Comparison of ENCODE assay signal across 28 cellular contexts in the genomic region with DNA sequence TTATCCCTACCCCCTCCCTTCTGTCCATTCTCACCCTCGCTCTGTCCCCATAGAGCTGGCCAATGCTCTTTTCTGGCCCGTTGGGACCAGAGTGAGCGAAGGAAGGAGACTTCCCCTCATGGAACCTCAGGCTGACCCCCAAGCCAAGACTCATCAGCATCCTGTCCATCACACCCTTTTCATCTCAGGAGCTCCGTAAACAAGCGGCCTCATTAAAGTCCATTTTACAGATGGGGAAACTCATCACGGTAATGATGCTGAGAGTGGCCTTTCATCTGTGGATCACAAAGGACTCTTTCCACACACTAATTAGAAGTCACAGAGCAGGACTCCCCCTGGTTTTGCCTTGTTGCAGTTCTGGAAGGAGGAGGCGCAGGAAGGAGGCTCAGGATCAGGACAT.
"Had no signal": no experiment of that assay in that cellular context is flagged by ENCODE, and none has a peak within 500 bp of the region (broad histone marks: within the 10 kb centered on the region; RNA-seq: fewer than 3 reads in every experiment).

No MANE protein-coding gene starts in this region.

- H3K4me1 ChIP-seq: ascending aorta, breast epithelium, SJSA1 had no signal

- H3K36me3 Mint-ChIP-seq: activated naive CD4-positive, alpha-beta T cell treated with anti-CD3 and anti-CD28 coated beads, Interleukin-2, amount 50 U/mL, for 24 hours; activated naive CD8-positive, alpha-beta T cell treated with anti-CD3 and anti-CD28 coated beads, Interleukin-2, amount 10 ng/mL, durations not matched to agents 7 days and 5 days had no signal

- H3K27me3 Mint-ChIP-seq: activated CD4-positive, alpha-beta T cell treated with anti-CD3 and anti-CD28 coated beads, Interleukin-2, amount 10 ng/mL, durations not matched to agents 24 days and 14 days; activated naive CD4-positive, alpha-beta T cell treated with anti-CD3 and anti-CD28 coated beads, Interleukin-2, amount 50 U/mL, for 24 hours; activated naive CD8-positive, alpha-beta T cell treated with anti-CD3 and anti-CD28 coated beads, Interleukin-2, amount 10 ng/mL, durations not matched to agents 7 days and 5 days had no signal

- H3K9me3 ChIP-seq: ascending aorta, breast epithelium, SJSA1, SK-N-SH had no signal

- H3K27ac Mint-ChIP-seq: activated CD4-positive, alpha-beta T cell treated with anti-CD3 and anti-CD28 coated beads, Interleukin-2, amount 10 ng/mL, durations not matched to agents 24 days and 14 days; activated CD8-positive, alpha-beta T cell treated with anti-CD3 and anti-CD28 coated beads for 36 hours; activated naive CD4-positive, alpha-beta T cell treated with anti-CD3 and anti-CD28 coated beads, Interleukin-2, amount 50 U/mL, for 24 hours; activated naive CD8-positive, alpha-beta T cell treated with anti-CD3 and anti-CD28 coated beads, Interleukin-2, amount 10 ng/mL, durations not matched to agents 7 days and 5 days; activated T-helper 2 cell treated with anti-CD3 and anti-CD28 coated beads, Interferon-gamma antibody, Interleukin-2, Interleukin-4, amounts not matched to agents 10 μg/mL and 5 μg/mL and 100 μg/mL, durations not matched to agents 14 hours and 24 hours and 36 hours; T-helper 1 cell treated with Interleukin-12 subunit alpha and Interleukin-12 subunit beta and Interleukin-4 antibody, amounts not matched to agents 30 μg/mL and 1 μg/mL, for 36 hours; T-helper 2 cell treated with Interferon-gamma antibody and Interleukin-4, amounts not matched to agents 5 μg/mL and 100 μg/mL, for 36 hours had no signal

- H3K36me3 ChIP-seq: ascending aorta, breast epithelium, SJSA1 had no signal

- H3K4me2 ChIP-seq: KMS-11, SK-N-SH had no signal

- H3K9me3 Mint-ChIP-seq: activated CD4-positive, alpha-beta T cell treated with anti-CD3 and anti-CD28 coated beads, Interleukin-2, amount 10 ng/mL, durations not matched to agents 24 days and 14 days; activated CD8-positive, alpha-beta T cell treated with anti-CD3 and anti-CD28 coated beads for 36 hours; activated naive CD4-positive, alpha-beta T cell treated with anti-CD3 and anti-CD28 coated beads, Interleukin-2, amount 50 U/mL, for 24 hours; activated naive CD8-positive, alpha-beta T cell treated with anti-CD3 and anti-CD28 coated beads, Interleukin-2, amount 10 ng/mL, durations not matched to agents 7 days and 5 days; activated T-helper 2 cell treated with anti-CD3 and anti-CD28 coated beads, Interferon-gamma antibody, Interleukin-2, Interleukin-4, amounts not matched to agents 10 μg/mL and 5 μg/mL and 100 μg/mL, durations not matched to agents 14 hours and 24 hours and 36 hours; T-helper 1 cell treated with Interleukin-12 subunit alpha and Interleukin-12 subunit beta and Interleukin-4 antibody, amounts not matched to agents 30 μg/mL and 1 μg/mL, for 36 hours; T-helper 2 cell treated with Interferon-gamma antibody and Interleukin-4, amounts not matched to agents 5 μg/mL and 100 μg/mL, for 36 hours had no signal

- H3K27ac ChIP-seq: ascending aorta, breast epithelium, KMS-11, SJSA1 had no signal

- DNase-seq: activated CD4-positive, alpha-beta T cell treated with anti-CD3 and anti-CD28 coated beads, Interleukin-2, amount 10 ng/mL, durations not matched to agents 24 days and 14 days; activated CD4-positive, alpha-beta T cell treated with anti-CD3 and anti-CD28 coated beads, Interleukin-2, amount 50 U/mL, for 4 hours; activated CD8-positive, alpha-beta T cell treated with anti-CD3 and anti-CD28 coated beads for 36 hours; activated gamma-delta T cell; activated naive CD4-positive, alpha-beta T cell treated with Interleukin-2 at 50 U/mL for 16 hours; activated naive CD8-positive, alpha-beta T cell treated with anti-CD3 and anti-CD28 coated beads, Interleukin-2, amount 10 ng/mL, durations not matched to agents 7 days and 5 days; activated T-cell treated with anti-CD3 and anti-CD28 coated beads, Interleukin-2, amount 50 U/mL, for 1 hour; amygdala; MM.1S; NCI-H1092 treated with DMSO at 0.1 percent for 48 hours; NCI-H146; NCI-H187; NCI-H2029 treated with DMSO at 0.1 percent for 48 hours; NCI-H2107; NCI-H2171 treated with DMSO at 0.1 percent for 48 hours; NCI-H2227 treated with DMSO at 0.1 percent for 48 hours; NCI-H446 treated with DMSO at 0.1 percent for 48 hours; NCI-H524; SHP77; SK-N-SH had no signal

- H3K4me3 ChIP-seq: ascending aorta, breast epithelium, SJSA1 had no signal

- H3K9ac ChIP-seq: KMS-11, SK-N-SH had no signal

- H3K4me3 Mint-ChIP-seq: activated CD4-positive, alpha-beta T cell treated with anti-CD3 and anti-CD28 coated beads, Interleukin-2, amount 10 ng/mL, durations not matched to agents 24 days and 14 days; activated CD8-positive, alpha-beta T cell treated with anti-CD3 and anti-CD28 coated beads for 36 hours; activated naive CD4-positive, alpha-beta T cell treated with anti-CD3 and anti-CD28 coated beads, Interleukin-2, amount 50 U/mL, for 24 hours; activated naive CD8-positive, alpha-beta T cell treated with anti-CD3 and anti-CD28 coated beads, Interleukin-2, amount 10 ng/mL, durations not matched to agents 7 days and 5 days; T-helper 1 cell treated with Interleukin-12 subunit alpha and Interleukin-12 subunit beta and Interleukin-4 antibody, amounts not matched to agents 30 μg/mL and 1 μg/mL, for 36 hours; T-helper 2 cell treated with Interferon-gamma antibody and Interleukin-4, amounts not matched to agents 5 μg/mL and 100 μg/mL, for 36 hours had no signal

- H3K4me1 Mint-ChIP-seq: activated CD4-positive, alpha-beta T cell treated with anti-CD3 and anti-CD28 coated beads, Interleukin-2, amount 10 ng/mL, durations not matched to agents 24 days and 14 days; activated naive CD4-positive, alpha-beta T cell treated with anti-CD3 and anti-CD28 coated beads, Interleukin-2, amount 50 U/mL, for 24 hours; activated naive CD8-positive, alpha-beta T cell treated with anti-CD3 and anti-CD28 coated beads, Interleukin-2, amount 10 ng/mL, durations not matched to agents 7 days and 5 days had no signal

- H3K27me3 ChIP-seq: ascending aorta, breast epithelium, SJSA1 had no signal
